8 cellular contexts compared by ENCODE assay signal in the genomic region with DNA sequence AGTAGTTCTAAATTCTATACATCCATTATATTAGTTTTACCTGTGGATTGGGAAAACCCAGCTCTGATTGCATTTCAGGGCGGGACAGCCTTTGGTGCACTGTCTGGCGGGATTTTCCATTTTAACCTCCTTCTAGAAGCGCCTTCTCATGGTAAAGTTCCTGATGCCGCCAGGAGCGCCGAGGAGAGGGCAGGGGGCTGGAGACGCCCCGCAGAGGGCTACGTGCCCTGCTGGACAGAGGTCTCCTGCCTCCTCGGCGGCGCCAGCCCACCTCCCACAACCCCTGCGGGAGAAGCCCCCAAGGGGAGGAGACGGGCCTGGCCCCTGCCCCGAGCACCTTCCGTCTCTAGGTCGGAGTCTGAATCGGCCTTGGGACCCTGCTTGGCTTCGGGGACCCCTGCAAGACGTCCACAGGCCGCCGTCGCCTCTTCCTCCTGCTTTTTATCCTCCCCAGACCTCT. TPM values are rescaled to one million over a fixed set of nuclear protein-coding genes. Genes with fewer than 3 reads are reported as not detected.
DNase-seq lines count a peak whose midpoint lies in the region; ATAC-seq and TF ChIP-seq lines count a peak whose summit lies in the region.

No MANE protein-coding gene starts in this region.

- peaks cover 10% of the 10 kb centered on the region; the same call in 1 of the 2 replicates for H3K9me1 ChIP-seq in IMR-90 (ENCODE audit: insufficient read depth, low read length)

- TF ChIP-seq RAD21 in IMR-90 (IDR thresholded peaks at IDR 0.05; ENCODE audit: low read length) = no peak

- H3K4me1 ChIP-seq in ES-I3 (ENCODE audit: insufficient read depth, low read length) (peaks cover 2% of the 10 kb centered on the region; the same call in 1 of the 2 replicates), IMR-90 (ENCODE audit: control insufficient read depth, insufficient read depth, low read length) (peaks cover 14% of the 10 kb centered on the region), neuron (ENCODE audit: insufficient read depth, low read length) (peaks cover 30% of the 10 kb centered on the region)

- H3K9ac ChIP-seq in ES-I3 (ENCODE audit: low read depth, low read length) = peak overlapping the region; percentile 69
- H3K9ac ChIP-seq in IMR-90 (ENCODE audit: low read depth, low read length) = peak overlapping the region; percentile 55

- H3K9me3 ChIP-seq in ES-I3 (ENCODE audit: control insufficient read depth, insufficient read depth, low read length) = no peaks in the 10 kb centered on the region
- H3K9me3 ChIP-seq in IMR-90 (ENCODE audit: control insufficient read depth, insufficient read depth, low read length) = no peaks in the 10 kb centered on the region
- no peaks in the 10 kb centered on the region for H3K9me3 ChIP-seq in neuron (ENCODE audit: low read length)

- ATAC-seq in IMR-90 (ENCODE audit: low read depth) (no peak; the same call in 1 of the 2 replicates), HG02623 (IDR thresholded peaks at IDR 0.05; ENCODE audit: unreplicated experiment) (no peak)

- no peak overlapping the region for H4K91ac ChIP-seq in IMR-90 (ENCODE audit: insufficient read depth, low read depth, low read length)

- peak overlapping the region; percentile 100 for H2AFZ ChIP-seq in IMR-90 (replicated peaks; ENCODE audit: low read length, poor library complexity)
- peak overlapping the region; percentile 66 for H2AFZ ChIP-seq in neuron (ENCODE audit: low read depth, low read length)

- dilution Hi-C loops in IMR-90 (cut with HindIII; ENCODE audit: low sequenced_read_pairs, unreplicated experiment) = no loop called here

- CTCF ChIA-PET in IMR-90 (lab: Yijun Ruan, JAX) = no interaction called here

- no peak overlapping the region for H2BK20ac ChIP-seq in IMR-90 (ENCODE audit: low read depth, low read length)

- intact Hi-C loops in IMR-90 (cut with micrococcal nuclease) = loop anchor here (2.0 kb wide), 1 partner anchor 31 kb away; a partner anchor contains a TSS

- TF ChIP-seq POLR2A in IMR-90 (IDR thresholded peaks at IDR 0.05; ENCODE audit: low read depth, low read length) = peak; percentile 72

- H2BK120ac ChIP-seq in IMR-90 (ENCODE audit: low read depth, low read length) = no peak overlapping the region

- H3K18ac ChIP-seq in IMR-90 (ENCODE audit: low read depth, low read length) = no peak overlapping the region

- no peak overlapping the region for H3K23ac ChIP-seq in IMR-90 (ENCODE audit: low read depth, low read length)

- no peak overlapping the region for H2BK15ac ChIP-seq in IMR-90 (ENCODE audit: low read depth, low read length)

- 0 out of 4 replicates have a peak, but pooled peaks cover 0 to 5% of the 10 kb centered on the region in 2 experiments for H3K79me1 ChIP-seq in IMR-90 (ENCODE audit: low read depth in 1 of 2, low read length in 2 of 2)

- H2AK9ac ChIP-seq in IMR-90 (replicated peaks; ENCODE audit: low read depth, low read length, poor library complexity) = peak overlapping the region; percentile 38

- no TSS peak for BruUV-seq in IMR-90 (replicated peaks; lab: Mats Ljungman, UMichigan)

- peaks cover 4% of the 10 kb centered on the region; the same call in 1 of the 2 replicates for H4K20me1 ChIP-seq in IMR-90 (ENCODE audit: insufficient read depth, low read length)

- H3K4ac ChIP-seq in IMR-90 (ENCODE audit: low read depth, low read length) = 0 out of 2 replicates have a peak overlapping the region, but pooled peaks have one; percentile 26

- peak overlapping the region; percentile 85 for H3K4me2 ChIP-seq in IMR-90 (ENCODE audit: low read depth, low read length)

- H2BK5ac ChIP-seq in IMR-90 (ENCODE audit: low read depth, low read length, poor library complexity, severe bottlenecking) = no peak overlapping the region

- 0% methylated on average over 6 of the region's 23 CpGs; no CpG with 5 or more reads in 1 of the 2 experiments for WGBS in IMR-90 (ENCODE audit: extremely low coverage in 2 of 2, insufficient read length in 1 of 2), 2 experiments

- H3K56ac ChIP-seq in IMR-90 (ENCODE audit: extremely low read depth, insufficient read depth, low read length) = no peak overlapping the region

- H3K27me3 ChIP-seq in IMR-90 (ENCODE audit: control insufficient read depth, insufficient read depth, low read length) (no peaks in the 10 kb centered on the region), neuron (ENCODE audit: insufficient read depth, low read length) (no peaks in the 10 kb centered on the region)

- TF ChIP-seq CTCF in IMR-90 (conservative IDR thresholded peaks at IDR 0.05; ENCODE audit: low read depth, low read length) (no peak), coronary artery (IDR thresholded peaks at IDR 0.05) (no peak)

- DNase-seq in IMR-90 (no peak), coronary artery (ENCODE audit: low spot score) (no peak), NCI-H2081 treated with DMSO at 0.1 percent for 48 hours (lab: John Stamatoyannopoulos, UW) (no peak), NCI-H446 treated with DMSO at 0.1 percent for 48 hours (lab: John Stamatoyannopoulos, UW) (no peak)
- no peak for DNase-seq in NK-92 treated with Interleukin-12 subunit alpha and Interleukin-12 subunit beta, amount 100 ng/mL, for 24 hours (lab: John Stamatoyannopoulos, UW)

- in situ Hi-C loops in IMR-90 (cut with MboI; ENCODE audit: low sequenced_read_pairs) = loop anchor here (10.0 kb wide), 1 partner anchor 81 kb away; no protein-coding TSS in a partner anchor

- H3K36me3 ChIP-seq in ES-I3 (ENCODE audit: insufficient read depth, low read length) = no peaks in the 10 kb centered on the region
- H3K36me3 ChIP-seq in IMR-90 (ENCODE audit: control insufficient read depth, insufficient read depth, low read length) = no peaks in the 10 kb centered on the region
- H3K36me3 ChIP-seq in neuron (ENCODE audit: insufficient read depth, low read length) = peaks cover under 1% of the 10 kb centered on the region

- peak overlapping the region in 1 of 2 experiments; percentile 81; a peak in 3 of 4 replicates for H4K8ac ChIP-seq in IMR-90 (ENCODE audit: low read depth in 2 of 2, low read length in 2 of 2)

- H2AK5ac ChIP-seq in IMR-90 (ENCODE audit: low read depth, low read length) = no peak overlapping the region

- H3K4me3 ChIP-seq in IMR-90 (ENCODE audit: insufficient read depth, low read depth, low read length) (peak overlapping the region; percentile 52), coronary artery (peak overlapping the region; percentile 66), neuron (ENCODE audit: low read length) (peak overlapping the region; percentile 62)

- H3K14ac ChIP-seq in IMR-90 (replicated peaks; ENCODE audit: low read depth, low read length) = no peak overlapping the region

- H3K27ac ChIP-seq in IMR-90 (ENCODE audit: insufficient read depth, low read length) = peak overlapping the region; percentile 39; the same call in 1 of the 2 replicates
- peak overlapping the region; percentile 56 to 66 for H3K27ac ChIP-seq in coronary artery

- POLR2A ChIA-PET in IMR-90 (lab: Charles Lee; ENCODE audit: unreplicated experiment) = no interaction called here

- H4K5ac ChIP-seq in IMR-90 (ENCODE audit: low read depth, low read length) = no peak overlapping the region

TF ChIP-seq in IMR-90, 13 proteins besides CTCF, POLR2A, EP300 and RAD21 (continues in another document):
- TF ChIP-seq MAFK (IDR thresholded peaks at IDR 0.05; ENCODE audit: low read depth, low read length) = no peak
- no peak for TF ChIP-seq CEBPB (IDR thresholded peaks at IDR 0.05; ENCODE audit: low read depth, low read length)
- TF ChIP-seq BHLHE40 (IDR thresholded peaks at IDR 0.05; ENCODE audit: low read depth, low read length) = no peak
- no peak for TF ChIP-seq FOS (IDR thresholded peaks at IDR 0.05; ENCODE audit: low read depth, low read length)
- TF ChIP-seq, protein P1, sequence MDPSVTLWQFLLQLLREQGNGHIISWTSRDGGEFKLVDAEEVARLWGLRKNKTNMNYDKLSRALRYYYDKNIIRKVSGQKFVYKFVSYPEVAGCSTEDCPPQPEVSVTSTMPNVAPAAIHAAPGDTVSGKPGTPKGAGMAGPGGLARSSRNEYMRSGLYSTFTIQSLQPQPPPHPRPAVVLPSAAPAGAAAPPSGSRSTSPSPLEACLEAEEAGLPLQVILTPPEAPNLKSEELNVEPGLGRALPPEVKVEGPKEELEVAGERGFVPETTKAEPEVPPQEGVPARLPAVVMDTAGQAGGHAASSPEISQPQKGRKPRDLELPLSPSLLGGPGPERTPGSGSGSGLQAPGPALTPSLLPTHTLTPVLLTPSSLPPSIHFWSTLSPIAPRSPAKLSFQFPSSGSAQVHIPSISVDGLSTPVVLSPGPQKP (IDR thresholded peaks at IDR 0.05; ENCODE audit: borderline replicate concordance, low read depth, low read length) = no peak
- TF ChIP-seq, protein P2, sequence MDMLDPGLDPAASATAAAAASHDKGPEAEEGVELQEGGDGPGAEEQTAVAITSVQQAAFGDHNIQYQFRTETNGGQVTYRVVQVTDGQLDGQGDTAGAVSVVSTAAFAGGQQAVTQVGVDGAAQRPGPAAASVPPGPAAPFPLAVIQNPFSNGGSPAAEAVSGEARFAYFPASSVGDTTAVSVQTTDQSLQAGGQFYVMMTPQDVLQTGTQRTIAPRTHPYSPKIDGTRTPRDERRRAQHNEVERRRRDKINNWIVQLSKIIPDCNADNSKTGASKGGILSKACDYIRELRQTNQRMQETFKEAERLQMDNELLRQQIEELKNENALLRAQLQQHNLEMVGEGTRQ (IDR thresholded peaks at IDR 0.05; ENCODE audit: low read depth, low read length) = no peak
- TF ChIP-seq NFE2L2 (IDR thresholded peaks at IDR 0.05; ENCODE audit: low read depth, low read length) = no peak

RNA-seq across cellular contexts. Expression of a gene that starts 1.2 kb away (rescaled TPM):
- total RNA-seq in IMR-90 (2012; rRNA removed) = 0.56 and 0.90 TPM in 2 replicates
- polyA plus RNA-seq in IMR-90 (2012; rRNA removed) = 1.4 and 1.6 TPM in 2 replicates
- 1.0 and 1.2 TPM in 2 replicates for polyA plus RNA-seq in IMR-90 (2012; cell fraction: cytosol; rRNA removed)
- polyA plus RNA-seq in IMR-90 (2012; cell fraction: nucleus; rRNA removed; ENCODE audit: low replicate concordance) = 16.1 and 24.8 TPM in 2 replicates

RNA-seq across cellular contexts. Expression of a gene that starts 11.9 kb away (rescaled TPM):
- total RNA-seq in IMR-90 (2012; rRNA removed) = 13.3 and 14.2 TPM in 2 replicates
- polyA plus RNA-seq in IMR-90 (2012; rRNA removed) = 19.8 and 23.2 TPM in 2 replicates
- polyA plus RNA-seq in IMR-90 (2012; cell fraction: cytosol; rRNA removed) = 20.8 and 28.8 TPM in 2 replicates
- 38.3 and 68.2 TPM in 2 replicates for polyA plus RNA-seq in IMR-90 (2012; cell fraction: nucleus; rRNA removed; ENCODE audit: low replicate concordance)

RNA-seq across cellular contexts. Expression of a gene that starts 18.6 kb away (rescaled TPM):
- not detected in 2 replicates for total RNA-seq in IMR-90 (2012; rRNA removed)
- polyA plus RNA-seq in IMR-90 (2012; rRNA removed) = 0.03 and 0.06 TPM in 2 replicates
- polyA plus RNA-seq in IMR-90 (2012; cell fraction: cytosol; rRNA removed) = 0.10 TPM in 1 of 2 replicates, not detected in the other
- polyA plus RNA-seq in IMR-90 (2012; cell fraction: nucleus; rRNA removed; ENCODE audit: low replicate concordance) = 0.03 TPM in 2 replicates

RNA-seq across cellular contexts. Expression of a gene that starts 31.7 kb away (rescaled TPM):
- 19.2 and 22.8 TPM in 2 replicates for total RNA-seq in IMR-90 (2012; rRNA removed)
- polyA plus RNA-seq in IMR-90 (2012; rRNA removed) = 41.3 and 43.8 TPM in 2 replicates
- polyA plus RNA-seq in IMR-90 (2012; cell fraction: cytosol; rRNA removed) = 11.2 and 23.0 TPM in 2 replicates
- 241 and 472 TPM in 2 replicates for polyA plus RNA-seq in IMR-90 (2012; cell fraction: nucleus; rRNA removed; ENCODE audit: low replicate concordance)

RNA-seq across cellular contexts. Expression of a gene that starts 32.0 kb away (rescaled TPM):
- not detected in 2 replicates for total RNA-seq in IMR-90 (2012; rRNA removed)
- not detected in 2 replicates for polyA plus RNA-seq in IMR-90 (2012; rRNA removed)
- not detected in 2 replicates for polyA plus RNA-seq in IMR-90 (2012; cell fraction: cytosol; rRNA removed)
- 0.05 and 0.06 TPM in 2 replicates for polyA plus RNA-seq in IMR-90 (2012; cell fraction: nucleus; rRNA removed; ENCODE audit: low replicate concordance)
